1 cellular context compared by ENCODE assay signal in the genomic region with DNA sequence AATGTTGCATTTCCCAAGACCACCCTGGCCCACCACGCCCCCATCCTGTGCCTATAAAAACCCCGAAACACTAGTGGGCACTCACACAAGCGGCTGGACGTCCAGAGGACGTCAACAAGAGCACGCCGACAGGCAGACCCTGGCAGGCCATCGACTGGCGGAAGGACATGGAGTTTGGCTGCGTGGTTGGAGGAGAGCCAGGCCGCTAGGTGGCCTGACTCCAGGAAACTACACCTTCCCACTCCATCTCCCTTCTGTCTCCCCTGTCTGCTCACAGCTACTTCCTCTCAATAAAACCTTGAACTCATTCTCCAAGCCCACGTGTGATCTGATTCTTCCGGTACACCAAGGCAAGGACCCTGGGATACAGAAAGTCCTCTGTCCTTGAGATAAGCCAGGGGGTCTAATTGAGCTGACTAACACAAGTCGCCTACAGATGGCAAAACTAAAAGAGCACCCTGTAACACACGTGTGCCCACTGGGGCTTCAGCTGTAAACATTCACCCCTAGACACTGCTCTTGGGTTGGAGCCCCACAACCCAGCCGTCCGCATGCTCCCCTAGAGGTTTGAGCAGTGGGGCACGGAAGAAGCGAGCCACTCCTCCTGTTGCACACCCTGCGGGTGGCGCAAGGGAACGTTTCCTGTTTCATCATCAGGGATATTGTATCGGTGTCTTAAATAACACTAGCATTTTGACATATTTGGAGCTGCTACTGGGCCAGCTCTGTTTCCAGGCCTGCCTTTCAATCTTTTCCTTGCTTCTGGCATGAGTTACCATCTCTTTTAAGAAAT.
TF ChIP-seq lines count a peak whose summit lies in the region.

No MANE protein-coding gene starts in this region.

TF ChIP-seq in SK-N-SH treated with all-trans-retinoic acid at 6 μM for 48 hours, 23 proteins besides CTCF, POLR2A, EP300 and RAD21 (continued from another document):
- TF ChIP-seq, protein P1, sequence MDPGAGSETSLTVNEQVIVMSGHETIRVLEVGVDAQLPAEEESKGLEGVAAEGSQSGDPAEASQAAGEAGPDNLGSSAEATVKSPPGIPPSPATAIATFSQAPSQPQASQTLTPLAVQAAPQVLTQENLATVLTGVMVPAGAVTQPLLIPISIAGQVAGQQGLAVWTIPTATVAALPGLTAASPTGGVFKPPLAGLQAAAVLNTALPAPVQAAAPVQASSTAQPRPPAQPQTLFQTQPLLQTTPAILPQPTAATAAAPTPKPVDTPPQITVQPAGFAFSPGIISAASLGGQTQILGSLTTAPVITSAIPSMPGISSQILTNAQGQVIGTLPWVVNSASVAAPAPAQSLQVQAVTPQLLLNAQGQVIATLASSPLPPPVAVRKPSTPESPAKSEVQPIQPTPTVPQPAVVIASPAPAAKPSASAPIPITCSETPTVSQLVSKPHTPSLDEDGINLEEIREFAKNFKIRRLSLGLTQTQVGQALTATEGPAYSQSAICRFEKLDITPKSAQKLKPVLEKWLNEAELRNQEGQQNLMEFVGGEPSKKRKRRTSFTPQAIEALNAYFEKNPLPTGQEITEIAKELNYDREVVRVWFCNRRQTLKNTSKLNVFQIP (CRISPR knock-in tag; IDR thresholded peaks at IDR 0.05; ENCODE audit: borderline replicate concordance, low read depth) = no peak
- TF ChIP-seq ZNF8 (CRISPR knock-in tag; IDR thresholded peaks at IDR 0.05) (no peak), ZC3H10 (CRISPR knock-in tag; IDR thresholded peaks at IDR 0.05) (no peak), ARNTL (CRISPR knock-in tag; IDR thresholded peaks at IDR 0.05; ENCODE audit: borderline replicate concordance, low read depth) (no peak), CSDC2 (CRISPR knock-in tag; IDR thresholded peaks at IDR 0.05) (no peak), ZFP3 (CRISPR knock-in tag; IDR thresholded peaks at IDR 0.05) (no peak), BACH2 (CRISPR knock-in tag; IDR thresholded peaks at IDR 0.05; ENCODE audit: borderline replicate concordance) (no peak), RARB (CRISPR knock-in tag; IDR thresholded peaks at IDR 0.05) (no peak), ZNF70 (CRISPR knock-in tag; IDR thresholded peaks at IDR 0.05) (no peak), GLIS3 (CRISPR knock-in tag; IDR thresholded peaks at IDR 0.05) (no peak), PPARA (CRISPR knock-in tag; IDR thresholded peaks at IDR 0.05; ENCODE audit: borderline replicate concordance) (no peak), ESRRG (CRISPR knock-in tag; IDR thresholded peaks at IDR 0.05) (no peak)
- TF ChIP-seq, protein P2, sequence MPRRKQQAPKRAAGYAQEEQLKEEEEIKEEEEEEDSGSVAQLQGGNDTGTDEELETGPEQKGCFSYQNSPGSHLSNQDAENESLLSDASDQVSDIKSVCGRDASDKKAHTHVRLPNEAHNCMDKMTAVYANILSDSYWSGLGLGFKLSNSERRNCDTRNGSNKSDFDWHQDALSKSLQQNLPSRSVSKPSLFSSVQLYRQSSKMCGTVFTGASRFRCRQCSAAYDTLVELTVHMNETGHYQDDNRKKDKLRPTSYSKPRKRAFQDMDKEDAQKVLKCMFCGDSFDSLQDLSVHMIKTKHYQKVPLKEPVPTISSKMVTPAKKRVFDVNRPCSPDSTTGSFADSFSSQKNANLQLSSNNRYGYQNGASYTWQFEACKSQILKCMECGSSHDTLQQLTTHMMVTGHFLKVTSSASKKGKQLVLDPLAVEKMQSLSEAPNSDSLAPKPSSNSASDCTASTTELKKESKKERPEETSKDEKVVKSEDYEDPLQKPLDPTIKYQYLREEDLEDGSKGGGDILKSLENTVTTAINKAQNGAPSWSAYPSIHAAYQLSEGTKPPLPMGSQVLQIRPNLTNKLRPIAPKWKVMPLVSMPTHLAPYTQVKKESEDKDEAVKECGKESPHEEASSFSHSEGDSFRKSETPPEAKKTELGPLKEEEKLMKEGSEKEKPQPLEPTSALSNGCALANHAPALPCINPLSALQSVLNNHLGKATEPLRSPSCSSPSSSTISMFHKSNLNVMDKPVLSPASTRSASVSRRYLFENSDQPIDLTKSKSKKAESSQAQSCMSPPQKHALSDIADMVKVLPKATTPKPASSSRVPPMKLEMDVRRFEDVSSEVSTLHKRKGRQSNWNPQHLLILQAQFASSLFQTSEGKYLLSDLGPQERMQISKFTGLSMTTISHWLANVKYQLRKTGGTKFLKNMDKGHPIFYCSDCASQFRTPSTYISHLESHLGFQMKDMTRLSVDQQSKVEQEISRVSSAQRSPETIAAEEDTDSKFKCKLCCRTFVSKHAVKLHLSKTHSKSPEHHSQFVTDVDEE (CRISPR knock-in tag; IDR thresholded peaks at IDR 0.05) = no peak
